ENCODE assay signal across 8 cellular contexts in genomic region chr19:29714953-29715694, GRCh38. TPM values are rescaled to one million over a fixed set of nuclear protein-coding genes. Genes with fewer than 3 reads are reported as not detected.
DNase-seq lines count a peak whose midpoint lies in the region; ATAC-seq and TF ChIP-seq lines count a peak whose summit lies in the region.

Gene C19orf12 (minus strand): TSS chr19:29715261. CDS start chr19:29708413, 6,848 bp downstream.

- H3K27me3 Mint-ChIP-seq in activated naive CD4-positive, alpha-beta T cell treated with anti-CD3 and anti-CD28 coated beads, Interleukin-2, amount 50 U/mL, for 24 hours = no peaks in the 10 kb centered on the region

- intact Hi-C loops in head of caudate nucleus (cut with DNase I) = loop anchor here (2.0 to 10.0 kb wide), 3 partner anchors 20 to 108 kb away; partner anchors contain the start of genes PLEKHF1 and POP4

- peaks cover 3% of the 10 kb centered on the region for H3K36me3 Mint-ChIP-seq in activated naive CD4-positive, alpha-beta T cell treated with anti-CD3 and anti-CD28 coated beads, Interleukin-2, amount 50 U/mL, for 24 hours

- H3K27me3 ChIP-seq in HL-60 (ENCODE audit: insufficient read depth, poor library complexity, severe bottlenecking) (no peaks in the 10 kb centered on the region), SJCRH30 (no peaks in the 10 kb centered on the region), osteoblast (ENCODE audit: insufficient read depth, low read length) (no peaks in the 10 kb centered on the region), upper lobe of left lung (no peaks in the 10 kb centered on the region)

- DNase-seq in Caki2 (ENCODE audit: low read depth) = peak; percentile 64
- peak; percentile 30 to 56 for DNase-seq in HL-60 (ENCODE audit: low read depth in 1 of 2, low spot score in 1 of 2)
- peak; percentile 61 to 75 for DNase-seq in SJCRH30
- peak; percentile 29 to 85 (median 74) for DNase-seq in head of caudate nucleus
- DNase-seq in osteoblast (ENCODE audit: insufficient read length, low spot score, missing footprints) = peak; percentile 92
- DNase-seq in upper lobe of left lung = peak; percentile 60 to 94

- H3K4me3 ChIP-seq in HL-60 (replicated peaks; ENCODE audit: insufficient read depth, low read length) (peak within 1 kb of the TSS; percentile 83), SJCRH30 (peak within 1 kb of the TSS; percentile 83), osteoblast (ENCODE audit: insufficient read depth, low read length) (peak within 1 kb of the TSS; percentile 85), upper lobe of left lung (peak within 1 kb of the TSS; percentile 91 to 99 (median 94))

- H3K4me1 Mint-ChIP-seq in activated naive CD4-positive, alpha-beta T cell treated with anti-CD3 and anti-CD28 coated beads, Interleukin-2, amount 50 U/mL, for 24 hours = peaks cover 58% of the 10 kb centered on the region

- H3K79me2 ChIP-seq in osteoblast (ENCODE audit: insufficient read depth, low read length) = peaks cover 51% of the 10 kb centered on the region

- H2AFZ ChIP-seq in osteoblast (ENCODE audit: low read length) = peak within 1 kb of the TSS; percentile 87

- no peaks in the 10 kb centered on the region for H3K36me3 ChIP-seq in SJCRH30
- no peaks in the 10 kb centered on the region for H3K36me3 ChIP-seq in osteoblast (ENCODE audit: insufficient read depth, low read length)
- no peaks in the 10 kb centered on the region for H3K36me3 ChIP-seq in upper lobe of left lung

- H3K27ac ChIP-seq in HL-60 (replicated peaks) = peak within 1 kb of the TSS; percentile 93
- H3K27ac ChIP-seq in SJCRH30 = peak within 1 kb of the TSS; percentile 78
- H3K27ac ChIP-seq in osteoblast (ENCODE audit: low read depth, low read length) = peak within 1 kb of the TSS; percentile 65
- H3K27ac ChIP-seq in upper lobe of left lung = peak within 1 kb of the TSS; percentile 96 to 97 (median 96)

- no peak for TF ChIP-seq EP300 in upper lobe of left lung (IDR thresholded peaks at IDR 0.05)

- H3K4me3 Mint-ChIP-seq in activated naive CD4-positive, alpha-beta T cell treated with anti-CD3 and anti-CD28 coated beads, Interleukin-2, amount 50 U/mL, for 24 hours = peak within 1 kb of the TSS; percentile 93

- no peaks in the 10 kb centered on the region for H3K9me3 ChIP-seq in SJCRH30 (replicated peaks)
- no peaks in the 10 kb centered on the region for H3K9me3 ChIP-seq in osteoblast (ENCODE audit: low read depth, low read length)
- H3K9me3 ChIP-seq in upper lobe of left lung = no peaks in the 10 kb centered on the region

- H3K4me1 ChIP-seq in SJCRH30 (no peaks in the 10 kb centered on the region), osteoblast (ENCODE audit: insufficient read depth, low read length) (peaks cover 14% of the 10 kb centered on the region), upper lobe of left lung (peaks cover 31 to 48% (median 33%) of the 10 kb centered on the region in 4 donors)

- in situ Hi-C loops in Caki2 (cut with HindIII; ENCODE audit: low pct_unique_long_range_greater_than_20kb, low sequenced_read_pairs) = loop anchor here (10.0 kb wide), 1 partner anchor 110 kb away; the partner anchor contains the start of gene POP4

- peak in 3 of 4 donors; percentile 87 to 90 (median 89) for TF ChIP-seq POLR2A in upper lobe of left lung (IDR thresholded peaks at IDR 0.05)

- peaks cover 9% of the 10 kb centered on the region for H4K20me1 ChIP-seq in osteoblast (ENCODE audit: insufficient read depth, low read length)

- H3K27ac Mint-ChIP-seq in activated naive CD4-positive, alpha-beta T cell treated with anti-CD3 and anti-CD28 coated beads, Interleukin-2, amount 50 U/mL, for 24 hours = peak within 1 kb of the TSS; percentile 97

- H3K9me3 Mint-ChIP-seq in activated naive CD4-positive, alpha-beta T cell treated with anti-CD3 and anti-CD28 coated beads, Interleukin-2, amount 50 U/mL, for 24 hours = no peaks in the 10 kb centered on the region

- 0% methylated on average over 1 to 11 of the region's 72 CpGs for WGBS in upper lobe of left lung, 2 donors

- peak within 1 kb of the TSS; percentile 89 for H3K4me2 ChIP-seq in osteoblast (ENCODE audit: insufficient read depth, low read length)

- TF ChIP-seq CTCF in HL-60 (IDR thresholded peaks at IDR 0.05; ENCODE audit: insufficient read depth, low read length) = no peak
- no peak for TF ChIP-seq CTCF in osteoblast (IDR thresholded peaks at IDR 0.05; ENCODE audit: extremely low read depth, low read depth, low read length)
- peak in 1 of 6 experiments; percentile 8 for TF ChIP-seq CTCF in upper lobe of left lung (IDR thresholded peaks at IDR 0.05)

- peak; percentile 82 for ATAC-seq in GM19463 (IDR thresholded peaks at IDR 0.05; ENCODE audit: unreplicated experiment)
- peak; percentile 76 to 92 for ATAC-seq in upper lobe of left lung (ENCODE audit: low FRiP score in 2 of 2)

RNA-seq across cellular contexts. Expression of gene C19orf12, which starts in this region (rescaled TPM):
- 20.9 and 49.2 TPM in 2 replicates for total RNA-seq in Caki2 (2014; rRNA removed; shearing (Covaris generic); ENCODE audit: low replicate concordance)
- 26.4 and 28.4 TPM in 2 replicates for total RNA-seq in SJCRH30 (2014; rRNA removed; shearing (Covaris generic))
- total RNA-seq in osteoblast = 48.5 and 52.7 TPM in 2 replicates
- 10 to 100 TPM; 11.4 to 30.4 (median 21.4) TPM for total RNA-seq in upper lobe of left lung

Comparison
In these comparisons a context has a peak if more than half of its experiments do, and no peak if none do; other contexts are left out.
1. Peak in every context shown above with its lines: DNase-seq, ATAC-seq, H3K4me3 ChIP-seq and H3K27ac ChIP-seq.